Comparison of ENCODE assay signal across 15 cellular contexts in genomic region chr10:9311702-9312499, GRCh38.
DNase-seq lines count a peak whose midpoint lies in the region; ATAC-seq, FAIRE-seq and TF ChIP-seq lines count a peak whose summit lies in the region.
"Had no signal": no experiment of that assay in that cellular context is flagged by ENCODE, and none has a peak within 500 bp of the region (broad histone marks: within the 10 kb centered on the region; RNA-seq: fewer than 3 reads in every experiment).

No MANE protein-coding gene starts in this region.

- H3K27ac ChIP-seq in HEK293 (ENCODE audit: extremely low read depth, low read depth, low read length), result no peak overlapping the region
- H3K27ac ChIP-seq in astrocyte (ENCODE audit: low read depth, low read length), result no peak overlapping the region
- H3K27ac ChIP-seq in naive thymus-derived CD4-positive, alpha-beta T cell (ENCODE audit: low read depth, low read length), result no peak overlapping the region
- H3K27ac ChIP-seq: BLaER1 treated with 17β-estradiol and CSF1 and Interleukin-3, amounts not matched to agents 10 nM and 100 nM; psoas muscle had no signal

- H4K20me1 ChIP-seq in astrocyte (ENCODE audit: insufficient read depth, low read length), result no peaks in the 10 kb centered on the region
- H4K20me1 ChIP-seq: BLaER1 treated with 17β-estradiol and CSF1 and Interleukin-3, amounts not matched to agents 10 nM and 100 nM had no signal

- H3K9me3 Mint-ChIP-seq in astrocyte (ENCODE audit: unreplicated experiment), result no peaks in the 10 kb centered on the region
- H3K9me3 Mint-ChIP-seq in naive thymus-derived CD4-positive, alpha-beta T cell, result no peaks in the 10 kb centered on the region
- H3K9me3 Mint-ChIP-seq: mesothelial cell of epicardium had no signal

- no peak overlapping the region for H3K4me2 ChIP-seq in astrocyte (ENCODE audit: low read length)
- H3K4me2 ChIP-seq: BLaER1 treated with 17β-estradiol and CSF1 and Interleukin-3, amounts not matched to agents 10 nM and 100 nM had no signal

- no peak overlapping the region for H3K4me3 Mint-ChIP-seq in astrocyte (ENCODE audit: unreplicated experiment)
- no peak overlapping the region for H3K4me3 Mint-ChIP-seq in naive thymus-derived CD4-positive, alpha-beta T cell
- H3K4me3 Mint-ChIP-seq: mesothelial cell of epicardium had no signal

- H3K4me1 ChIP-seq in HEK293 (ENCODE audit: control insufficient read depth, insufficient read depth, low read length) (no peaks in the 10 kb centered on the region), astrocyte (ENCODE audit: insufficient read depth, low read length) (no peaks in the 10 kb centered on the region)
- no peaks in the 10 kb centered on the region for H3K4me1 ChIP-seq in naive thymus-derived CD4-positive, alpha-beta T cell (ENCODE audit: control insufficient read depth in 2 of 2, insufficient read depth in 2 of 2, low read length in 2 of 2)
- H3K4me1 ChIP-seq: psoas muscle had no signal

- ATAC-seq in naive thymus-derived CD4-positive, alpha-beta T cell, result no peak
- ATAC-seq in GM21515 (IDR thresholded peaks at IDR 0.05; ENCODE audit: unreplicated experiment), result no peak
- ATAC-seq: psoas muscle had no signal

- H3K36me3 Mint-ChIP-seq in astrocyte (ENCODE audit: low read depth, unreplicated experiment), result no peaks in the 10 kb centered on the region
- H3K36me3 Mint-ChIP-seq in naive thymus-derived CD4-positive, alpha-beta T cell, result no peaks in the 10 kb centered on the region
- H3K36me3 Mint-ChIP-seq: mesothelial cell of epicardium had no signal

- H3K36me3 ChIP-seq in HEK293 (ENCODE audit: control insufficient read depth in 2 of 2, insufficient read depth in 1 of 2, low read length in 2 of 2) (no peaks in the 10 kb centered on the region), astrocyte (ENCODE audit: insufficient read depth, low read length) (no peaks in the 10 kb centered on the region)
- H3K36me3 ChIP-seq in naive thymus-derived CD4-positive, alpha-beta T cell (ENCODE audit: control insufficient read depth in 2 of 3, insufficient read depth in 3 of 3, low read length in 3 of 3), result no peaks in the 10 kb centered on the region
- H3K36me3 ChIP-seq: BLaER1 treated with 17β-estradiol and CSF1 and Interleukin-3, amounts not matched to agents 10 nM and 100 nM had no signal

- intact Hi-C loops in naive thymus-derived CD4-positive, alpha-beta T cell (cut with micrococcal nuclease), result no loop called here

- no peak overlapping the region for H3K27ac Mint-ChIP-seq in astrocyte (ENCODE audit: unreplicated experiment)
- no peak overlapping the region for H3K27ac Mint-ChIP-seq in naive thymus-derived CD4-positive, alpha-beta T cell
- H3K27ac Mint-ChIP-seq: mesothelial cell of epicardium had no signal

- no peaks in the 10 kb centered on the region for H3K27me3 ChIP-seq in astrocyte (ENCODE audit: insufficient read depth, low read length)
- H3K27me3 ChIP-seq in naive thymus-derived CD4-positive, alpha-beta T cell (ENCODE audit: control insufficient read depth in 2 of 2, insufficient read depth in 2 of 2, low read length in 2 of 2), result no peaks in the 10 kb centered on the region
- H3K27me3 ChIP-seq: BLaER1 treated with 17β-estradiol and CSF1 and Interleukin-3, amounts not matched to agents 10 nM and 100 nM had no signal

- DNase-seq in AG09319 (ENCODE audit: extremely low read depth, low read depth), result no peak
- no peak for DNase-seq in astrocyte (ENCODE audit: low read depth)
- DNase-seq in iris pigment epithelial cell (ENCODE audit: low read depth), result peak; percentile 1
- no peak for DNase-seq in NCI-H1092 treated with DMSO at 0.1 percent for 48 hours (lab: John Stamatoyannopoulos, UW)
- no peak for DNase-seq in naive thymus-derived CD4-positive, alpha-beta T cell
- DNase-seq in stimulated activated CD4-positive, alpha-beta T cell treated with anti-CD3 and anti-CD28 coated beads, Interleukin-12 subunit alpha, Interleukin-12 subunit beta, amount 100 ng/mL, for 4 hours, result no peak
- DNase-seq: activated CD4-positive, alpha-beta T cell treated with anti-CD3 and anti-CD28 coated beads for 1 hour; amygdala; psoas muscle; stimulated activated CD4-positive, alpha-beta T cell treated with anti-CD3 and anti-CD28 coated beads, Interleukin-4, amount 100 ng/mL, for 4 hours; stimulated activated naive CD4-positive, alpha-beta T cell had no signal

- CTCF ChIA-PET in HEK293 (lab: Yijun Ruan, JAX), result interaction anchor here (0.6 to 2.4 kb wide), 9 partner anchors 9 to 1776 kb away, joined by 3 to 9 read pairs (median 3); no protein-coding TSS in a partner anchor
- CTCF ChIA-PET in naive thymus-derived CD4-positive, alpha-beta T cell (lab: Charles Lee), result interaction anchor here (0.7 kb wide), 2 partner anchors 9 to 197 kb away, joined by 3 read pairs; no protein-coding TSS in a partner anchor

- H3K79me2 ChIP-seq in astrocyte (ENCODE audit: insufficient read depth, low read length), result no peaks in the 10 kb centered on the region

- H2AFZ ChIP-seq in astrocyte (ENCODE audit: low read depth, low read length), result no peak overlapping the region

- H3K4me3 ChIP-seq in HEK293 (ENCODE audit: low read depth, low read length), result no peak overlapping the region
- H3K4me3 ChIP-seq in astrocyte (ENCODE audit: insufficient read depth, low read depth, low read length), result no peak overlapping the region
- H3K4me3 ChIP-seq in naive thymus-derived CD4-positive, alpha-beta T cell (ENCODE audit: low read length), result no peak overlapping the region
- H3K4me3 ChIP-seq: BLaER1 treated with 17β-estradiol and CSF1 and Interleukin-3, amounts not matched to agents 10 nM and 100 nM; psoas muscle had no signal

- POLR2A ChIA-PET in HEK293 (lab: Yijun Ruan, JAX), result no interaction called here
- POLR2A ChIA-PET in naive thymus-derived CD4-positive, alpha-beta T cell (lab: Charles Lee), result no interaction called here

- H3K9me3 ChIP-seq in HEK293 (ENCODE audit: control insufficient read depth, insufficient read depth, low read depth, low read length) (no peaks in the 10 kb centered on the region), astrocyte (ENCODE audit: insufficient read depth, low read depth, low read length) (no peaks in the 10 kb centered on the region)
- no peaks in the 10 kb centered on the region for H3K9me3 ChIP-seq in naive thymus-derived CD4-positive, alpha-beta T cell (ENCODE audit: control insufficient read depth in 2 of 3, low read length in 3 of 3)
- H3K9me3 ChIP-seq: BLaER1 treated with 17β-estradiol and CSF1 and Interleukin-3, amounts not matched to agents 10 nM and 100 nM; psoas muscle had no signal

- TF ChIP-seq CTCF in AG09319 (IDR thresholded peaks at IDR 0.05; ENCODE audit: low read depth, low read length) (peak; percentile 13), HEK293 (tag by site-specific recombination; IDR thresholded peaks at IDR 0.05) (no peak), astrocyte (IDR thresholded peaks at IDR 0.05; ENCODE audit: insufficient read depth, low read depth, low read length) (peak; percentile 22)

- no peak for FAIRE-seq in astrocyte (lab: Jason Lieb, UNC)

- H3K4me1 Mint-ChIP-seq in astrocyte (ENCODE audit: low read depth, unreplicated experiment), result no peaks in the 10 kb centered on the region
- H3K4me1 Mint-ChIP-seq in naive thymus-derived CD4-positive, alpha-beta T cell, result no peaks in the 10 kb centered on the region
- H3K4me1 Mint-ChIP-seq: mesothelial cell of epicardium had no signal

- H3K27me3 Mint-ChIP-seq in astrocyte (ENCODE audit: low read depth, unreplicated experiment), result peaks cover 1% of the 10 kb centered on the region
- peaks cover under 1 to 27% (median 18%) of the 10 kb centered on the region in 5 donors for H3K27me3 Mint-ChIP-seq in naive thymus-derived CD4-positive, alpha-beta T cell

- H3K9ac ChIP-seq in astrocyte (ENCODE audit: low read length), result no peak overlapping the region
- H3K9ac ChIP-seq: BLaER1 treated with 17β-estradiol and CSF1 and Interleukin-3, amounts not matched to agents 10 nM and 100 nM had no signal

TF ChIP-seq in HEK293, 187 proteins besides CTCF, POLR2A, EP300 and RAD21:
- TF ChIP-seq ZNF664 (tag by site-specific recombination; IDR thresholded peaks at IDR 0.05), result no peak
- TF ChIP-seq ZNF654 (tag by site-specific recombination; IDR thresholded peaks at IDR 0.05; ENCODE audit: low read depth), result peak; percentile 29; the same call in 1 of the 2 replicates
